ENCODE assay signal across 15 cellular contexts in genomic region chr11:15848769-15849168, GRCh38.
DNase-seq lines count a peak whose midpoint lies in the region; ATAC-seq and TF ChIP-seq lines count a peak whose summit lies in the region.
"Had no signal": no experiment of that assay in that cellular context is flagged by ENCODE, and none has a peak within 500 bp of the region (broad histone marks: within the 10 kb centered on the region; RNA-seq: fewer than 3 reads in every experiment).

No MANE protein-coding gene starts in this region.

- peaks cover 28% of the 10 kb centered on the region for H3F3A ChIP-seq in neural progenitor cell (ENCODE audit: low read depth)

- no peak for DNase-seq in left ventricle myocardium superior
- DNase-seq in left cardiac atrium, result no peak
- no peak for DNase-seq in hepatocyte (ENCODE audit: low spot score)
- no peak for DNase-seq in neural progenitor cell (ENCODE audit: low spot score)
- no peak for DNase-seq in glomerular visceral epithelial cell (ENCODE audit: extremely low spot score)
- DNase-seq in DMS153 (lab: John Stamatoyannopoulos, UW), result no peak
- no peak for DNase-seq in lower leg skin (ENCODE audit: low spot score in 2 of 2)
- DNase-seq: 8988T; AML-193; CD8-positive, alpha-beta memory T cell; GM23248; H7 had no signal

- H3K9me3 ChIP-seq in hepatocyte (ENCODE audit: low read depth), result no peaks in the 10 kb centered on the region
- no peaks in the 10 kb centered on the region for H3K9me3 ChIP-seq in neural progenitor cell (ENCODE audit: low read depth)
- H3K9me3 ChIP-seq: BLaER1 had no signal

- H3K36me3 Mint-ChIP-seq in neural progenitor cell, result no peaks in the 10 kb centered on the region
- H3K36me3 Mint-ChIP-seq: CD8-positive, alpha-beta memory T cell had no signal

- no peak for TF ChIP-seq CTCF in hepatocyte (IDR thresholded peaks at IDR 0.05; ENCODE audit: poor library complexity)
- no peak for TF ChIP-seq CTCF in neural progenitor cell (IDR thresholded peaks at IDR 0.05)
- no peak for TF ChIP-seq CTCF in lower leg skin (IDR thresholded peaks at IDR 0.05)

- WGBS in hepatocyte (ENCODE audit: low lambda C conversion rate, missing lambda C conversion rate), result 67% methylated on average over 2 of the region's 2 CpGs
- WGBS in lower leg skin, 2 donors, result 84 to 85% methylated on average over 2 of the region's 2 CpGs

- intact Hi-C loops in left ventricle myocardium superior (cut with micrococcal nuclease), result no loop called here
- intact Hi-C loops in left cardiac atrium (cut with DNase I), result no loop called here
- intact Hi-C loops in lower leg skin (cut with DNase I; ENCODE audit: low total_unique reads), result no loop called here

- H3K27me3 ChIP-seq in hepatocyte, result no peaks in the 10 kb centered on the region
- H3K27me3 ChIP-seq in neural progenitor cell, result no peaks in the 10 kb centered on the region
- H3K27me3 ChIP-seq: BLaER1 had no signal

- peak overlapping the region; percentile 13 for H3K27ac Mint-ChIP-seq in neural progenitor cell
- H3K27ac Mint-ChIP-seq: CD8-positive, alpha-beta memory T cell had no signal

- no peak for TF ChIP-seq POLR2A in lower leg skin (IDR thresholded peaks at IDR 0.05)

- no peak overlapping the region for H2AFZ ChIP-seq in hepatocyte
- no peak overlapping the region for H2AFZ ChIP-seq in neural progenitor cell (replicated peaks)
- H2AFZ ChIP-seq: GM23248 had no signal

- peaks cover 5% of the 10 kb centered on the region for H3K27me3 Mint-ChIP-seq in neural progenitor cell (ENCODE audit: insufficient read depth, low read depth)

- H3K4me2 ChIP-seq in hepatocyte (no peak overlapping the region), neural progenitor cell (no peak overlapping the region)
- H3K4me2 ChIP-seq: BLaER1 had no signal

- peak; percentile 20 for ATAC-seq in left ventricle myocardium superior
- ATAC-seq in left cardiac atrium, result no peak
- no peak for ATAC-seq in HG03565 (IDR thresholded peaks at IDR 0.05; ENCODE audit: unreplicated experiment)
- ATAC-seq: GM12878 had no signal

- H4K20me1 ChIP-seq in hepatocyte (ENCODE audit: insufficient read depth, poor library complexity, severe bottlenecking), result no peaks in the 10 kb centered on the region
- H4K20me1 ChIP-seq in neural progenitor cell (ENCODE audit: low read depth), result no peaks in the 10 kb centered on the region
- H4K20me1 ChIP-seq: BLaER1 had no signal

- H3K9ac ChIP-seq in neural progenitor cell, result no peak overlapping the region
- H3K9ac ChIP-seq: BLaER1, GM23248 had no signal

- H3K27ac ChIP-seq in hepatocyte (peak overlapping the region; percentile 61), neural progenitor cell (no peak overlapping the region)
- H3K27ac ChIP-seq: BLaER1, GM23248 had no signal

- peaks cover 75% of the 10 kb centered on the region for H3K4me1 Mint-ChIP-seq in neural progenitor cell
- H3K4me1 Mint-ChIP-seq: CD8-positive, alpha-beta memory T cell had no signal

- peaks cover 6% of the 10 kb centered on the region for H3K4me1 ChIP-seq in hepatocyte (ENCODE audit: insufficient read depth)
- peaks cover 61% of the 10 kb centered on the region for H3K4me1 ChIP-seq in neural progenitor cell
- H3K4me1 ChIP-seq: BLaER1 had no signal

- H3K4me3 ChIP-seq in hepatocyte, result no peak overlapping the region
- H3K4me3 ChIP-seq in neural progenitor cell, result no peak overlapping the region
- H3K4me3 ChIP-seq in lower leg skin (ENCODE audit: low read depth, poor library complexity, severe bottlenecking), result no peak overlapping the region
- H3K4me3 ChIP-seq: BLaER1, GM12878, GM23248 had no signal

- no peaks in the 10 kb centered on the region for H3K9me3 Mint-ChIP-seq in neural progenitor cell

- H3K79me2 ChIP-seq in hepatocyte, result no peaks in the 10 kb centered on the region
- H3K79me2 ChIP-seq in neural progenitor cell (ENCODE audit: low read depth), result no peaks in the 10 kb centered on the region

- H3K36me3 ChIP-seq in hepatocyte (replicated peaks; ENCODE audit: insufficient read depth, low read depth), result no peaks in the 10 kb centered on the region
- H3K36me3 ChIP-seq in neural progenitor cell, result no peaks in the 10 kb centered on the region
- H3K36me3 ChIP-seq: BLaER1 had no signal

- H3K4me3 Mint-ChIP-seq in neural progenitor cell, result no peak overlapping the region
- H3K4me3 Mint-ChIP-seq: CD8-positive, alpha-beta memory T cell had no signal

- no peaks in the 10 kb centered on the region for H3K9me2 ChIP-seq in hepatocyte (replicated peaks; ENCODE audit: insufficient read depth)
